Comparison of ENCODE assay signal across 1 cellular context in genomic region chr4:168113059-168113458, GRCh38. TPM values are rescaled to one million over a fixed set of nuclear protein-coding genes. Genes with fewer than 3 reads are reported as not detected.
"Had no signal": no experiment of that assay in that cellular context is flagged by ENCODE, and none has a peak within 500 bp of the region (broad histone marks: within the 10 kb centered on the region; RNA-seq: fewer than 3 reads in every experiment).

No MANE protein-coding gene starts in this region.

RNA-seq across cellular contexts. Expression of gene ANXA10, which starts 20.7 kb away (rescaled TPM):
- total RNA-seq: G401 had no signal
